20 cellular contexts compared by ENCODE assay signal in the genomic region with DNA sequence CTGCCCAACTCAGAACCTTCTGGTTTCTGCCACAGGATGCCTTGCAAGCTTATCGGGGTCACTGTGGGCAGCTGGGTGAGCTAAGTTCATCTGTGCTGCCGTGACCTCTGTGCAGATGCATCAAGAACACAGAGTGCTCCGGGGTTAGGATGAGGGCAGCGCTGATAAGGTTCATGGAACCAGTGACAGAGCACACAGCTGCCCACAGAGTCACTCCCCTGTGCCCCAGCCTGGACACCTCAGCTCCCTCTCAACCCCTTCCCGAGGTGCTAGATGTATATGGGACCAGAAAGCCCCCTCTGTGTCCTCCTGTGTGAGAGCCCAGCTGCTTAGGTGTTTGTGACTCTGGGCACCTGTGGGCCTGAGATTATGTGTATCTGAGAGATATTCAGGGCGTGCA. TPM values are rescaled to one million over a fixed set of nuclear protein-coding genes. Genes with fewer than 3 reads are reported as not detected.
DNase-seq lines count a peak whose midpoint lies in the region; ATAC-seq and TF ChIP-seq lines count a peak whose summit lies in the region.
"Had no signal": no experiment of that assay in that cellular context is flagged by ENCODE, and none has a peak within 500 bp of the region (broad histone marks: within the 10 kb centered on the region; RNA-seq: fewer than 3 reads in every experiment).

No MANE protein-coding gene starts in this region.

- H3K27ac Mint-ChIP-seq in CD8-positive, alpha-beta memory T cell: peak overlapping the region in 7 of 8 donors; percentile 12 to 93 (median 84)
- H3K27ac Mint-ChIP-seq in endothelial cell (ENCODE audit: unreplicated experiment): peak overlapping the region; percentile 14
- H3K27ac Mint-ChIP-seq in natural killer cell: peak overlapping the region; percentile 58 to 78
- H3K27ac Mint-ChIP-seq in chondrocyte (ENCODE audit: unreplicated experiment): no peak overlapping the region
- H3K27ac Mint-ChIP-seq: activated B cell treated with CpG ODN at 0.5 μM for 24 hours; CD4-positive, alpha-beta T cell had no signal

- intact Hi-C loops in natural killer cell (cut with micrococcal nuclease): no loop called here

- H3K9me3 ChIP-seq in CD8-positive, alpha-beta memory T cell (ENCODE audit: low read length): no peaks in the 10 kb centered on the region
- H3K9me3 ChIP-seq: stomach had no signal

- no peak overlapping the region for H3K4me3 ChIP-seq in CD8-positive, alpha-beta memory T cell (ENCODE audit: low read length)
- H3K4me3 ChIP-seq: stomach had no signal

- TF ChIP-seq CTCF in RWPE1 (conservative IDR thresholded peaks at IDR 0.05; ENCODE audit: low read depth) (no peak), endothelial cell (IDR thresholded peaks at IDR 0.05; ENCODE audit: unreplicated experiment) (no peak), natural killer cell (IDR thresholded peaks at IDR 0.05) (no peak), chondrocyte (IDR thresholded peaks at IDR 0.05) (no peak)

- no peaks in the 10 kb centered on the region for H3K36me3 ChIP-seq in CD8-positive, alpha-beta memory T cell (ENCODE audit: insufficient read depth, low read length)
- H3K36me3 ChIP-seq: stomach had no signal

- peak; percentile 70 to 89 (median 85) for ATAC-seq in natural killer cell
- ATAC-seq in GM18520 (IDR thresholded peaks at IDR 0.05; ENCODE audit: unreplicated experiment): no peak
- ATAC-seq: foreskin keratinocyte had no signal

- no peaks in the 10 kb centered on the region for H3K27me3 ChIP-seq in CD8-positive, alpha-beta memory T cell (ENCODE audit: insufficient read depth, low read length, poor library complexity, severe bottlenecking)
- H3K27me3 ChIP-seq: foreskin keratinocyte, stomach had no signal

- H3K36me3 Mint-ChIP-seq in CD8-positive, alpha-beta memory T cell: no peaks in the 10 kb centered on the region
- peaks cover 4% of the 10 kb centered on the region for H3K36me3 Mint-ChIP-seq in endothelial cell (ENCODE audit: low read depth, unreplicated experiment)
- H3K36me3 Mint-ChIP-seq in natural killer cell: no peaks in the 10 kb centered on the region
- H3K36me3 Mint-ChIP-seq in chondrocyte (ENCODE audit: low read depth): no peaks in the 10 kb centered on the region

- peak overlapping the region in 4 of 7 donors; percentile 5 to 84 (median 16) for H3K4me3 Mint-ChIP-seq in CD8-positive, alpha-beta memory T cell
- H3K4me3 Mint-ChIP-seq in endothelial cell (ENCODE audit: unreplicated experiment): no peak overlapping the region
- H3K4me3 Mint-ChIP-seq in natural killer cell: peak overlapping the region; percentile 25
- no peak overlapping the region for H3K4me3 Mint-ChIP-seq in chondrocyte (ENCODE audit: unreplicated experiment)
- H3K4me3 Mint-ChIP-seq: activated B cell treated with CpG ODN at 0.5 μM for 24 hours; CD4-positive, alpha-beta T cell had no signal

- CTCF ChIA-PET in CD8-positive, alpha-beta memory T cell (lab: Charles Lee): interaction anchor here (1.1 kb wide), 1 partner anchor 40 kb away, joined by 3 read pairs; no protein-coding TSS in a partner anchor
- CTCF ChIA-PET in RWPE1 (lab: Yijun Ruan, JAX): no interaction called here

- DNase-seq in CD8-positive, alpha-beta memory T cell: peak in 2 of 5 donors; percentile 11 to 14
- DNase-seq in RWPE1 (ENCODE audit: low spot score) (no peak), endothelial cell (ENCODE audit: low spot score) (no peak), natural killer cell (no peak), RPMI8226 (no peak), chondrocyte (ENCODE audit: low spot score) (no peak)
- no peak for DNase-seq in activated CD4-positive, alpha-beta T cell treated with anti-CD3 and anti-CD28 coated beads, Interleukin-2, amount 50 U/mL, for 1 hour
- DNase-seq: activated B cell treated with CpG ODN at 0.5 μM for 24 hours; activated CD8-positive, alpha-beta memory T cell treated with anti-CD3 and anti-CD28 coated beads, Interleukin-2, amount 50 U/mL, for 48 hours; CD4-positive, alpha-beta T cell; GOT3; NCI-H1930; NCI-H446 treated with DMSO at 0.1 percent for 48 hours; nucleus accumbens; SHP77 treated with DMSO at 0.1 percent for 48 hours; stimulated activated CD4-positive, alpha-beta T cell treated with anti-CD3 and anti-CD28 coated beads, Interleukin-1b, Interleukin-23, amount 100 ng/mL, for 48 hours; stomach had no signal

- H3K4me1 ChIP-seq in CD8-positive, alpha-beta memory T cell (ENCODE audit: insufficient read depth, low read length): no peaks in the 10 kb centered on the region
- H3K4me1 ChIP-seq: foreskin keratinocyte had no signal

- H3K9me3 Mint-ChIP-seq in CD8-positive, alpha-beta memory T cell: no peaks in the 10 kb centered on the region
- H3K9me3 Mint-ChIP-seq in endothelial cell (ENCODE audit: unreplicated experiment) (no peaks in the 10 kb centered on the region), natural killer cell (no peaks in the 10 kb centered on the region), chondrocyte (ENCODE audit: low read depth) (no peaks in the 10 kb centered on the region)
- H3K9me3 Mint-ChIP-seq: activated B cell treated with CpG ODN at 0.5 μM for 24 hours; CD4-positive, alpha-beta T cell had no signal

- POLR2A ChIA-PET in CD8-positive, alpha-beta memory T cell (lab: Charles Lee): no interaction called here
- POLR2A ChIA-PET in RWPE1 (lab: Yijun Ruan, JAX; ENCODE audit: low non-redundant PET): no interaction called here

- H3K4me1 Mint-ChIP-seq in CD8-positive, alpha-beta memory T cell: peaks cover 7 to 16% (median 8%) of the 10 kb centered on the region in 3 donors
- H3K4me1 Mint-ChIP-seq in endothelial cell (ENCODE audit: unreplicated experiment): no peaks in the 10 kb centered on the region
- H3K4me1 Mint-ChIP-seq in natural killer cell: peaks cover 24 to 29% of the 10 kb centered on the region in 2 donors
- peaks cover 2% of the 10 kb centered on the region for H3K4me1 Mint-ChIP-seq in chondrocyte (ENCODE audit: low read depth)

- no peaks in the 10 kb centered on the region for H3K27me3 Mint-ChIP-seq in CD8-positive, alpha-beta memory T cell
- H3K27me3 Mint-ChIP-seq in endothelial cell (ENCODE audit: unreplicated experiment) (peaks cover 2% of the 10 kb centered on the region), natural killer cell (ENCODE audit: low read depth in 2 of 2) (no peaks in the 10 kb centered on the region), chondrocyte (ENCODE audit: low read depth) (no peaks in the 10 kb centered on the region)
- H3K27me3 Mint-ChIP-seq: activated B cell treated with CpG ODN at 0.5 μM for 24 hours; CD4-positive, alpha-beta T cell had no signal

- no peak overlapping the region for H3K27ac ChIP-seq in CD8-positive, alpha-beta memory T cell (ENCODE audit: low read depth, low read length)
- H3K27ac ChIP-seq in RWPE1: peak overlapping the region; percentile 67
- H3K27ac ChIP-seq: foreskin keratinocyte had no signal

RNA-seq across cellular contexts. Expression of a gene that starts 15.8 kb away (rescaled TPM):
- total RNA-seq in CD8-positive, alpha-beta memory T cell: 10 to 100 TPM; 72.2 to 73.0 TPM
- polyA plus RNA-seq in CD8-positive, alpha-beta memory T cell: 32.9 TPM
- total RNA-seq in endothelial cell (ENCODE audit: unreplicated experiment) (59.1 TPM), natural killer cell (10 to 100 TPM; 17.0 to 34.5 (median 33.4) TPM), chondrocyte (37.5 to 39.8 TPM (median 38.3 TPM) in 3 replicates)

RNA-seq across cellular contexts. Expression of a gene that starts 28.0 kb away (rescaled TPM):
- total RNA-seq in CD8-positive, alpha-beta memory T cell: 10 to 100 TPM; 22.6 to 22.7 TPM
- polyA plus RNA-seq in CD8-positive, alpha-beta memory T cell: 1.5 TPM
- total RNA-seq in endothelial cell (ENCODE audit: unreplicated experiment) (7.5 TPM), natural killer cell (1 to 10 TPM; 1.3 to 2.6 (median 2.4) TPM), chondrocyte (5.3 to 5.7 TPM (median 5.5 TPM) in 3 replicates)

RNA-seq across cellular contexts. Expression of a gene that starts 43.2 kb away (rescaled TPM):
- total RNA-seq in CD8-positive, alpha-beta memory T cell: under 1 TPM; 0.16 to 0.22 TPM
- 0.16 TPM for polyA plus RNA-seq in CD8-positive, alpha-beta memory T cell
- total RNA-seq in endothelial cell (ENCODE audit: unreplicated experiment): not detected
- under 1 TPM in 2 of 3 donors, not detected in 1; 0.20 to 0.21 TPM for total RNA-seq in natural killer cell
- 0.12 TPM in 1 of 3 replicates, not detected in the others for total RNA-seq in chondrocyte
- total RNA-seq: endothelial cell of umbilical vein, foreskin keratinocyte, stomach had no signal
- polyA plus RNA-seq: endothelial cell of umbilical vein, foreskin keratinocyte had no signal

RNA-seq across cellular contexts. Expression of a gene that starts 56.8 kb away (rescaled TPM):
- total RNA-seq in CD8-positive, alpha-beta memory T cell: 100 to 1,000 TPM in 1 of 2 experiments, 10 to 100 TPM in 1; 98.2 to 101 TPM
- 138 TPM for polyA plus RNA-seq in CD8-positive, alpha-beta memory T cell
- 85.3 TPM for total RNA-seq in endothelial cell (ENCODE audit: unreplicated experiment)
- total RNA-seq in natural killer cell: 10 to 100 TPM; 49.2 to 76.6 (median 52.0) TPM
- 58.9 to 65.9 TPM (median 65.2 TPM) in 3 replicates for total RNA-seq in chondrocyte

Comparison
In these comparisons a context has a peak if more than half of its experiments do, and no peak if none do; other contexts are left out.
1. H3K4me3 Mint-ChIP-seq: peak in CD8-positive, alpha-beta memory T cell (4 of 7) and natural killer cell (single experiment); none in endothelial cell (single experiment) and chondrocyte (single experiment).